In the genomic region with DNA sequence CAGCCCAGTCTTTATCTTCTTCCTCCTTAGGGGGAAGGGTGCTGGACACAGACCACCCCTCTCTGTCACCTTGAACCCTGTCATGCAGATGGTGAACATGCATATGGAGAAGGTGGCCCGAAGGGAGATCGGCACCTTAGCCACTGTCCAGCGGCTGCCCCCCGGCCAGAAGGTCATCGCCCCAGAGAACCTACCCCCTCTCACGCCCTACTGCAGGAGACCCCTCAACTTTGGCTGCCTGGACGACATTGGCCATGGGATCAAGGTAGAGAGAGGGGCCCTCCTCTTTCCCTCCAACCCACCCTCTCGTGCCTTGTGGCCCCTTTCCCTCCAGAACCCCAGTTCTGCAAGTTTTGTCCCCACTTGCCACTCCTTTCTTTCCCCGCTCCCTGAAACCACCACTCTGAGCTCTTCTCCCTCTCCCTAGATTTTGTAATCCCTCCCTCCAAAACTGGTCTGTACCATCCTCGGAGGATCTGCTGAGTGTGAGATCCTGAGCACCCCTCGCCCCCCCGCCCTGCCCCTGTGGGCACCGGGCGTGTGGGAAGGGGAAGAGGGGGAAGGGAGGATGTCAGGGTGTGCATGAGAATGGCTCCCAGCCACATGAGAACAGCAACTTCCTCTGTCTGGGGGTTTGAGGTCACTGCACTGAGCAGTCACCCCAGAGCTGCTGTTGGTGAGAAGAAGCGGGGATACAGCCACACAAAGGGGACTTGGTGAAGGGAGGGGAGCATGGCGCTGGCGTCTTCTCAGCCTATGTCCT, we compare ENCODE assay signal across 8 cellular contexts. TPM values are rescaled to one million over a fixed set of nuclear protein-coding genes. Genes with fewer than 3 reads are reported as not detected.
DNase-seq lines count a peak whose midpoint lies in the region; ATAC-seq and TF ChIP-seq lines count a peak whose summit lies in the region.

No MANE protein-coding gene starts in this region.

- H3K27ac Mint-ChIP-seq in activated T-helper 2 cell treated with anti-CD3 and anti-CD28 coated beads, Interferon-gamma antibody, Interleukin-2, Interleukin-4, amounts not matched to agents 10 μg/mL and 5 μg/mL and 100 μg/mL, durations not matched to agents 14 hours and 24 hours and 36 hours = peak overlapping the region; percentile 92
- no peak overlapping the region for H3K27ac Mint-ChIP-seq in osteocyte (ENCODE audit: unreplicated experiment)

- intact Hi-C loops in activated T-helper 2 cell treated with anti-CD3 and anti-CD28 coated beads, Interferon-gamma antibody, Interleukin-2, Interleukin-4, amounts not matched to agents 10 μg/mL and 5 μg/mL and 100 μg/mL, durations not matched to agents 14 hours and 24 hours and 36 hours (cut with micrococcal nuclease) = loop anchor here (2.0 kb wide), 1 partner anchor 23 kb away; no protein-coding TSS in a partner anchor

- H3K4me1 Mint-ChIP-seq in activated T-helper 2 cell treated with anti-CD3 and anti-CD28 coated beads, Interferon-gamma antibody, Interleukin-2, Interleukin-4, amounts not matched to agents 10 μg/mL and 5 μg/mL and 100 μg/mL, durations not matched to agents 14 hours and 24 hours and 36 hours (ENCODE audit: low read depth) = peaks cover 54% of the 10 kb centered on the region
- H3K4me1 Mint-ChIP-seq in osteocyte (ENCODE audit: unreplicated experiment) = peaks cover 2% of the 10 kb centered on the region

- peak overlapping the region; percentile 72 for H3K4me3 Mint-ChIP-seq in activated T-helper 2 cell treated with anti-CD3 and anti-CD28 coated beads, Interferon-gamma antibody, Interleukin-2, Interleukin-4, amounts not matched to agents 10 μg/mL and 5 μg/mL and 100 μg/mL, durations not matched to agents 14 hours and 24 hours and 36 hours (ENCODE audit: low read depth)
- no peak overlapping the region for H3K4me3 Mint-ChIP-seq in osteocyte (ENCODE audit: unreplicated experiment)

- peaks cover 73% of the 10 kb centered on the region for H3K36me3 Mint-ChIP-seq in activated T-helper 2 cell treated with anti-CD3 and anti-CD28 coated beads, Interferon-gamma antibody, Interleukin-2, Interleukin-4, amounts not matched to agents 10 μg/mL and 5 μg/mL and 100 μg/mL, durations not matched to agents 14 hours and 24 hours and 36 hours (ENCODE audit: low read depth)
- H3K36me3 Mint-ChIP-seq in osteocyte (ENCODE audit: unreplicated experiment) = no peaks in the 10 kb centered on the region

- H3K9me3 Mint-ChIP-seq in activated T-helper 2 cell treated with anti-CD3 and anti-CD28 coated beads, Interferon-gamma antibody, Interleukin-2, Interleukin-4, amounts not matched to agents 10 μg/mL and 5 μg/mL and 100 μg/mL, durations not matched to agents 14 hours and 24 hours and 36 hours = no peaks in the 10 kb centered on the region
- no peaks in the 10 kb centered on the region for H3K9me3 Mint-ChIP-seq in osteocyte (ENCODE audit: unreplicated experiment)

- DNase-seq in activated T-cell treated with anti-CD3 and anti-CD28 coated beads for 1 hour (ENCODE audit: low read depth) (peak; percentile 52), activated T-cell treated with anti-CD3 and anti-CD28 coated beads for 4 hours (no peak), MV-4-11 (lab: John Stamatoyannopoulos, UW) (peak; percentile 92), mucosa of gallbladder (ENCODE audit: low spot score) (peak; percentile 70), osteocyte (ENCODE audit: extremely low spot score, unreplicated experiment) (no peak), mesenteric fat pad (ENCODE audit: low spot score) (no peak)
- peak; percentile 61 for DNase-seq in activated T-helper 2 cell treated with anti-CD3 and anti-CD28 coated beads, Interferon-gamma antibody, Interleukin-2, Interleukin-4, amounts not matched to agents 10 μg/mL and 5 μg/mL and 100 μg/mL, durations not matched to agents 14 hours and 24 hours and 36 hours (ENCODE audit: low spot score)

- TF ChIP-seq CTCF in osteocyte (IDR thresholded peaks at IDR 0.05) = no peak

- H3K27me3 Mint-ChIP-seq in activated T-helper 2 cell treated with anti-CD3 and anti-CD28 coated beads, Interferon-gamma antibody, Interleukin-2, Interleukin-4, amounts not matched to agents 10 μg/mL and 5 μg/mL and 100 μg/mL, durations not matched to agents 14 hours and 24 hours and 36 hours (ENCODE audit: low read depth) = no peaks in the 10 kb centered on the region
- H3K27me3 Mint-ChIP-seq in osteocyte (ENCODE audit: unreplicated experiment) = peaks cover 12% of the 10 kb centered on the region

- no peak for ATAC-seq in GM19324 (IDR thresholded peaks at IDR 0.05; ENCODE audit: low FRiP score, unreplicated experiment)

RNA-seq across cellular contexts. Expression of gene ABI3, which starts 7.3 kb away (rescaled TPM):
- total RNA-seq in activated T-helper 2 cell treated with anti-CD3 and anti-CD28 coated beads, Interferon-gamma antibody, Interleukin-2, Interleukin-4, amounts not matched to agents 10 μg/mL and 5 μg/mL and 100 μg/mL, durations not matched to agents 14 hours and 24 hours and 36 hours = 28.5 and 30.0 TPM in 2 replicates
- total RNA-seq in mucosa of gallbladder (15.8 TPM), osteocyte (0.19 TPM in 1 of 2 replicates, not detected in the other), mesenteric fat pad (12.5 TPM)

RNA-seq across cellular contexts. Expression of gene GNGT2, which starts 7.5 kb away (rescaled TPM):
- total RNA-seq in activated T-helper 2 cell treated with anti-CD3 and anti-CD28 coated beads, Interferon-gamma antibody, Interleukin-2, Interleukin-4, amounts not matched to agents 10 μg/mL and 5 μg/mL and 100 μg/mL, durations not matched to agents 14 hours and 24 hours and 36 hours = 16.8 and 17.1 TPM in 2 replicates
- total RNA-seq in mucosa of gallbladder (3.4 TPM), osteocyte (not detected in 2 replicates), mesenteric fat pad (1.5 TPM)

RNA-seq across cellular contexts. Expression of gene PHOSPHO1, which starts 12.8 kb away (rescaled TPM):
- total RNA-seq in activated T-helper 2 cell treated with anti-CD3 and anti-CD28 coated beads, Interferon-gamma antibody, Interleukin-2, Interleukin-4, amounts not matched to agents 10 μg/mL and 5 μg/mL and 100 μg/mL, durations not matched to agents 14 hours and 24 hours and 36 hours = not detected in 2 replicates
- total RNA-seq in mucosa of gallbladder (0.23 TPM), osteocyte (not detected in 2 replicates), mesenteric fat pad (1.8 TPM)

Comparison
In these comparisons a context has a peak if more than half of its experiments do, and no peak if none do; other contexts are left out.
1. DNase-seq: peak in activated T-cell treated with anti-CD3 and anti-CD28 coated beads for 1 hour (single experiment), MV-4-11 (single experiment), activated T-helper 2 cell treated with anti-CD3 and anti-CD28 coated beads, Interferon-gamma antibody, Interleukin-2, Interleukin-4, amounts not matched to agents 10 μg/mL and 5 μg/mL and 100 μg/mL, durations not matched to agents 14 hours and 24 hours and 36 hours (single experiment) and mucosa of gallbladder (single experiment); none in activated T-cell treated with anti-CD3 and anti-CD28 coated beads for 4 hours (single experiment), osteocyte (single experiment) and mesenteric fat pad (single experiment).
2. RNA of gene ABI3, which starts 7.3 kb away (total RNA-seq): 28.5 to 30.0 TPM in activated T-helper 2 cell treated with anti-CD3 and anti-CD28 coated beads, Interferon-gamma antibody, Interleukin-2, Interleukin-4, amounts not matched to agents 10 μg/mL and 5 μg/mL and 100 μg/mL, durations not matched to agents 14 hours and 24 hours and 36 hours, 15.8 TPM in mucosa of gallbladder (single experiment) and 12.5 TPM in mesenteric fat pad (single experiment); 0.19 TPM in osteocyte; every median in the first group is over 10 times any median in the second.